ENCODE assay signal across 16 cellular contexts in the genomic region with DNA sequence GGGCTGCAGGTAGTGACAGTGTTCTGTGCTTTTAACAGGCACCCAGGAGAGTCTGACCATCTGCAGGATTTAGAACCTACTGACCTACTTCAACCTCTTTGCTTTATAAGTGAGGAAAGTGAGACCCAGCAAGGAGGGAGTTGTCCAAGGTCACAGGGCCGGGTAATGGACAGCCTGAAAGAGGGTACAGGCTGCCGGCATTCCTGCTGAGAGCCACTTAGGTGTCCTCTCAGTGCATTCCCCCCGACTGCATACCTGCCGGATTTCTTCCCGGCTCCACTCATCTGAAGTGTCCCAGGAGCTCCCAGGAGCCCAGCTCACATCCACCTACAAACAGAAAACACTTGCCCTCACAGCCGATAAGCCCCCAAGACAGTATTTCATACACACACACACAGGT. TPM values are rescaled to one million over a fixed set of nuclear protein-coding genes. Genes with fewer than 3 reads are reported as not detected.
DNase-seq lines count a peak whose midpoint lies in the region; ATAC-seq, FAIRE-seq and TF ChIP-seq lines count a peak whose summit lies in the region.
"Had no signal": no experiment of that assay in that cellular context is flagged by ENCODE, and none has a peak within 500 bp of the region (broad histone marks: within the 10 kb centered on the region; RNA-seq: fewer than 3 reads in every experiment).

No MANE protein-coding gene starts in this region.

- TF ChIP-seq CTCF in K562 (IDR thresholded peaks at IDR 0.05 in 2 of 3, conservative IDR thresholded peaks at IDR 0.05 in 1 of 3; ENCODE audit: insufficient read depth in 2 of 3, low read depth in 1 of 3, low read length in 3 of 3) (no peak), mesothelial cell of epicardium (IDR thresholded peaks at IDR 0.05; ENCODE audit: unreplicated experiment) (no peak), smooth muscle cell (IDR thresholded peaks at IDR 0.05; ENCODE audit: borderline replicate concordance, insufficient read depth, poor library complexity, severe bottlenecking) (no peak), esophagus squamous epithelium (IDR thresholded peaks at IDR 0.05) (no peak)

- H3K36me3 Mint-ChIP-seq in mesothelial cell of epicardium, result no peaks in the 10 kb centered on the region

- TF ChIP-seq EP300 in K562 (IDR thresholded peaks at IDR 0.05; ENCODE audit: low read length), result no peak

- intact Hi-C loops in K562 (cut with micrococcal nuclease), result no loop called here
- intact Hi-C loops in esophagus squamous epithelium (cut with DNase I), result no loop called here

- H3K27me3 ChIP-seq in BLaER1 treated with 17β-estradiol and CSF1 and Interleukin-3, amounts not matched to agents 10 nM and 100 nM, result no peaks in the 10 kb centered on the region
- H3K27me3 ChIP-seq in K562 (ENCODE audit: control insufficient read depth in 2 of 2, insufficient read depth in 2 of 2, low read length in 2 of 2) (peaks cover 0 to 5% of the 10 kb centered on the region in 2 experiments; a peak in 4 of 5 replicates), smooth muscle cell (ENCODE audit: low read depth) (no peaks in the 10 kb centered on the region), esophagus squamous epithelium (no peaks in the 10 kb centered on the region), SJCRH30 (no peaks in the 10 kb centered on the region)

- H3F3A ChIP-seq in smooth muscle cell (ENCODE audit: low read depth), result peaks cover 29% of the 10 kb centered on the region

- H3K9me3 ChIP-seq in BLaER1 treated with 17β-estradiol and CSF1 and Interleukin-3, amounts not matched to agents 10 nM and 100 nM (replicated peaks in 1 of 11), result no peaks in the 10 kb centered on the region; a peak in 1 of 22 replicates
- H3K9me3 ChIP-seq in K562 (replicated peaks; ENCODE audit: control insufficient read depth, insufficient read depth, low read depth, low read length) (no peaks in the 10 kb centered on the region), smooth muscle cell (replicated peaks; ENCODE audit: low read depth) (no peaks in the 10 kb centered on the region), esophagus squamous epithelium (no peaks in the 10 kb centered on the region), SJCRH30 (replicated peaks) (no peaks in the 10 kb centered on the region)

- WGBS in K562 (ENCODE audit: insufficient coverage, low coverage, missing lambda C conversion rate), result 18% methylated on average over 6 of the region's 6 CpGs
- WGBS in smooth muscle cell (ENCODE audit: low lambda C conversion rate), result 79% methylated on average over 6 of the region's 6 CpGs
- WGBS in esophagus squamous epithelium, 2 donors, result 84 to 90% methylated on average over 6 of the region's 6 CpGs

- no peak overlapping the region for H3K4me3 ChIP-seq in BLaER1 treated with 17β-estradiol and CSF1 and Interleukin-3, amounts not matched to agents 10 nM and 100 nM
- no peak overlapping the region for H3K4me3 ChIP-seq in K562
- H3K4me3 ChIP-seq in smooth muscle cell, result no peak overlapping the region
- no peak overlapping the region for H3K4me3 ChIP-seq in esophagus squamous epithelium
- no peak overlapping the region for H3K4me3 ChIP-seq in SJCRH30

- DNase-seq in K562 (ENCODE audit: extremely low read depth in 1 of 4, low spot score in 3 of 4) (no peak), mesothelial cell of epicardium (ENCODE audit: low spot score in 2 of 2, unreplicated experiment in 2 of 2) (no peak), smooth muscle cell (lab: John Stamatoyannopoulos, UW; ENCODE audit: unreplicated experiment) (no peak), esophagus squamous epithelium (lab: John Stamatoyannopoulos, UW) (no peak), NCI-H2107 treated with DMSO at 0.1 percent for 48 hours (lab: John Stamatoyannopoulos, UW; ENCODE audit: unreplicated experiment) (no peak), SJCRH30 (no peak)
- DNase-seq: AML-193; CD4-positive, alpha-beta T cell; DMS79 treated with DMSO at 0.1 percent for 48 hours; GF-D8; NCI-H1092 treated with DMSO at 0.1 percent for 48 hours; NCI-H1694; NCI-H2107 had no signal

- CTCF ChIA-PET in K562 (lab: Yijun Ruan, JAX; ENCODE audit: low intra/inter-chr PET ratio), result no interaction called here

- POLR2A ChIA-PET in K562 (lab: Yijun Ruan, JAX), result no interaction called here

- FAIRE-seq in K562 (lab: Jason Lieb, UNC), result no peak

- H3K79me2 ChIP-seq in K562 (ENCODE audit: control insufficient read depth, insufficient read depth, low read length) (no peaks in the 10 kb centered on the region), smooth muscle cell (ENCODE audit: low read depth) (no peaks in the 10 kb centered on the region)

- peaks cover 32% of the 10 kb centered on the region for H3K4me1 Mint-ChIP-seq in mesothelial cell of epicardium

- no peaks in the 10 kb centered on the region for H3K36me3 ChIP-seq in BLaER1 treated with 17β-estradiol and CSF1 and Interleukin-3, amounts not matched to agents 10 nM and 100 nM
- H3K36me3 ChIP-seq in K562 (ENCODE audit: control insufficient read depth, insufficient read depth, low read length) (no peaks in the 10 kb centered on the region), smooth muscle cell (ENCODE audit: low read depth) (no peaks in the 10 kb centered on the region), esophagus squamous epithelium (no peaks in the 10 kb centered on the region), SJCRH30 (no peaks in the 10 kb centered on the region)

- peak overlapping the region; percentile 69 to 96 (median 82); a peak in 21 of 22 replicates for H3K4me2 ChIP-seq in BLaER1 treated with 17β-estradiol and CSF1 and Interleukin-3, amounts not matched to agents 10 nM and 100 nM
- H3K4me2 ChIP-seq in K562 (ENCODE audit: insufficient read depth, low read length) (no peak overlapping the region), smooth muscle cell (no peak overlapping the region)
- H3K4me2 ChIP-seq: KMS-11 had no signal

- no peak for ATAC-seq in K562

- H3K4me3 Mint-ChIP-seq in mesothelial cell of epicardium, result no peak overlapping the region
- H3K4me3 Mint-ChIP-seq: CD4-positive, alpha-beta T cell had no signal

- H3K27ac Mint-ChIP-seq in mesothelial cell of epicardium, result peak overlapping the region; percentile 3
- H3K27ac Mint-ChIP-seq: CD4-positive, alpha-beta T cell had no signal

- peak overlapping the region in 4 of 11 experiments; percentile 6 to 70 (median 46); a peak in 3 of 22 replicates for H3K27ac ChIP-seq in BLaER1 treated with 17β-estradiol and CSF1 and Interleukin-3, amounts not matched to agents 10 nM and 100 nM
- no peak overlapping the region for H3K27ac ChIP-seq in K562 (ENCODE audit: extremely low read depth, low read depth, low read length)
- H3K27ac ChIP-seq in smooth muscle cell (ENCODE audit: low read depth), result peak overlapping the region; percentile 96
- H3K27ac ChIP-seq in esophagus squamous epithelium, result peak overlapping the region in 1 of 4 donors; percentile 21
- no peak overlapping the region for H3K27ac ChIP-seq in SJCRH30
- H3K27ac ChIP-seq: KMS-11 had no signal

- H3K4me1 ChIP-seq in BLaER1 treated with 17β-estradiol and CSF1 and Interleukin-3, amounts not matched to agents 10 nM and 100 nM, result peaks cover 87 to 100% (median 92%) of the 10 kb centered on the region in 10 experiments
- H3K4me1 ChIP-seq in K562 (replicated peaks in 1 of 2; ENCODE audit: control insufficient read depth in 2 of 2, insufficient read depth in 2 of 2, low read length in 2 of 2) (peaks cover 3 to 16% of the 10 kb centered on the region in 2 experiments; a peak in 4 of 5 replicates), smooth muscle cell (ENCODE audit: low read depth) (peaks cover 24% of the 10 kb centered on the region), esophagus squamous epithelium (peaks cover 13 to 56% (median 34%) of the 10 kb centered on the region in 3 donors), SJCRH30 (peaks cover 48% of the 10 kb centered on the region)

- H3K9ac ChIP-seq in BLaER1 treated with 17β-estradiol and CSF1 and Interleukin-3, amounts not matched to agents 10 nM and 100 nM, result no peak overlapping the region
- H3K9ac ChIP-seq in K562 (ENCODE audit: insufficient read depth in 1 of 2, low read depth in 2 of 2, low read length in 2 of 2) (no peak overlapping the region), smooth muscle cell (ENCODE audit: low read depth) (no peak overlapping the region)
- H3K9ac ChIP-seq: KMS-11 had no signal

- no TSS peak for BruUV-seq in K562 (replicated peaks; lab: Mats Ljungman, UMichigan)

- H3K9me3 Mint-ChIP-seq in mesothelial cell of epicardium, result no peaks in the 10 kb centered on the region

- H4K20me1 ChIP-seq in BLaER1 treated with 17β-estradiol and CSF1 and Interleukin-3, amounts not matched to agents 10 nM and 100 nM, result no peaks in the 10 kb centered on the region
- H4K20me1 ChIP-seq in K562 (replicated peaks; ENCODE audit: control insufficient read depth, insufficient read depth, low read length) (no peaks in the 10 kb centered on the region), smooth muscle cell (ENCODE audit: low read depth) (no peaks in the 10 kb centered on the region)

- no peaks in the 10 kb centered on the region for H3K9me1 ChIP-seq in K562 (ENCODE audit: control insufficient read depth, insufficient read depth, low read length)

- no peak overlapping the region for H2AFZ ChIP-seq in K562 (ENCODE audit: low read depth, low read length)
- H2AFZ ChIP-seq in smooth muscle cell (ENCODE audit: low read depth), result no peak overlapping the region

- in situ Hi-C loops in K562 (cut with MboI), result no loop called here

- no peak for TF ChIP-seq RAD21 in K562 (CRISPR knock-in tag; conservative IDR thresholded peaks at IDR 0.05 in 1 of 2, IDR thresholded peaks at IDR 0.05 in 1 of 2)

- TF ChIP-seq POLR2A in K562 (conservative IDR thresholded peaks at IDR 0.05) (no peak), esophagus squamous epithelium (IDR thresholded peaks at IDR 0.05) (no peak)

- no peaks in the 10 kb centered on the region for H3K27me3 Mint-ChIP-seq in mesothelial cell of epicardium (ENCODE audit: low read depth)

RNA-seq across cellular contexts. Expression of a gene that starts 13.9 kb away (rescaled TPM):
- not detected in 2 replicates for total RNA-seq in K562 (2011; cell fraction: chromatin; rRNA removed; ENCODE audit: low replicate concordance)
- total RNA-seq in K562 (2011; cell fraction: nucleolus; rRNA removed), result not detected in 2 replicates
- total RNA-seq in K562 (2011; cell fraction: nucleoplasm; rRNA removed), result not detected in 2 replicates
- total RNA-seq in K562 (2014; rRNA removed) (0.27 TPM in 1 of 2 replicates, not detected in the other), K562 (2014; rRNA removed; fragmentation: Illumina TruSeq; extraction: Trizol) (not detected in 2 replicates), K562 (2015; rRNA removed; fragmentation: Illumina TruSeq; extraction: Trizol) (not detected in 2 replicates), K562 (2021) (0.11 and 0.42 TPM in 2 replicates), mesothelial cell of epicardium (84.0 to 92.8 TPM (median 87.5 TPM) in 3 replicates), smooth muscle cell (87.8 and 130 TPM in 2 replicates), esophagus squamous epithelium (10 to 100 TPM; 60.9 to 87.9 (median 75.1) TPM)
- polyA plus RNA-seq in K562 (2011; rRNA removed) (not detected in 2 replicates), K562 (2014; fragmentation: Illumina TruSeq; extraction: Trizol) (not detected in 2 replicates), K562 (2014; fragmentation: Nextera tagmentation; extraction: Ambion mirVana) (not detected), K562 (2014; rRNA removed) (not detected in 2 replicates), smooth muscle cell (340 and 343 TPM in 2 replicates)
- 0.13 TPM in 1 of 2 replicates, not detected in the other for polyA plus RNA-seq in K562 (2011; cell fraction: cytosol; rRNA removed)
- 0.04 TPM in 1 of 2 replicates, not detected in the other for polyA plus RNA-seq in K562 (2011; cell fraction: nucleus; rRNA removed)
- polyA plus RNA-seq in K562 (2012), result not detected in 2 replicates
- polyA minus RNA-seq in K562 (2011; rRNA and poly(A)+ RNA removed), result not detected in 2 replicates
- polyA minus RNA-seq in K562 (2011; cell fraction: cytosol; rRNA and poly(A)+ RNA removed), result not detected in 2 replicates
- polyA minus RNA-seq in K562 (2011; cell fraction: nucleus; rRNA and poly(A)+ RNA removed), result not detected in 2 replicates
- 30.8 and 33.9 TPM in 2 replicates for total RNA-seq in SJCRH30 (2014; rRNA removed; shearing (Covaris generic))

RNA-seq across cellular contexts. Expression of a gene that starts 33.6 kb away (rescaled TPM):
- total RNA-seq in K562 (2011; cell fraction: chromatin; rRNA removed; ENCODE audit: low replicate concordance), result not detected in 2 replicates
- total RNA-seq in K562 (2011; cell fraction: nucleolus; rRNA removed), result not detected in 2 replicates
- not detected in 2 replicates for total RNA-seq in K562 (2011; cell fraction: nucleoplasm; rRNA removed)
- total RNA-seq in K562 (2014; rRNA removed), result not detected in 2 replicates
- not detected in 2 replicates for total RNA-seq in K562 (2014; rRNA removed; fragmentation: Illumina TruSeq; extraction: Trizol)
- not detected in 2 replicates for total RNA-seq in K562 (2015; rRNA removed; fragmentation: Illumina TruSeq; extraction: Trizol)
- total RNA-seq in K562 (2021), result not detected in 2 replicates
- not detected in 2 replicates for polyA plus RNA-seq in K562 (2011; rRNA removed)
- not detected in 2 replicates for polyA plus RNA-seq in K562 (2011; cell fraction: cytosol; rRNA removed)
- not detected in 2 replicates for polyA plus RNA-seq in K562 (2011; cell fraction: nucleus; rRNA removed)
- polyA plus RNA-seq in K562 (2012), result not detected in 2 replicates
- polyA plus RNA-seq in K562 (2014; fragmentation: Illumina TruSeq; extraction: Trizol), result not detected in 2 replicates
- polyA plus RNA-seq in K562 (2014; fragmentation: Nextera tagmentation; extraction: Ambion mirVana), result not detected
- not detected in 2 replicates for polyA plus RNA-seq in K562 (2014; rRNA removed)
- polyA minus RNA-seq in K562 (2011; rRNA and poly(A)+ RNA removed), result not detected in 2 replicates
- not detected in 2 replicates for polyA minus RNA-seq in K562 (2011; cell fraction: cytosol; rRNA and poly(A)+ RNA removed)
- polyA minus RNA-seq in K562 (2011; cell fraction: nucleus; rRNA and poly(A)+ RNA removed), result not detected in 2 replicates
- 6.7 to 8.4 TPM (median 7.6 TPM) in 3 replicates for total RNA-seq in mesothelial cell of epicardium
- 1.7 and 1.9 TPM in 2 replicates for total RNA-seq in smooth muscle cell
- 8.0 and 13.8 TPM in 2 replicates for polyA plus RNA-seq in smooth muscle cell
- total RNA-seq in esophagus squamous epithelium, result not detected
- 230 and 281 TPM in 2 replicates for total RNA-seq in SJCRH30 (2014; rRNA removed; shearing (Covaris generic))
- total RNA-seq: CD4-positive, alpha-beta T cell; MCF 10A had no signal

RNA-seq across cellular contexts. Expression of a gene that starts 51.8 kb away (rescaled TPM):
- total RNA-seq in K562 (2011; cell fraction: chromatin; rRNA removed; ENCODE audit: low replicate concordance), result 6.5 and 10.3 TPM in 2 replicates
- total RNA-seq in K562 (2011; cell fraction: nucleolus; rRNA removed), result 7.0 and 7.5 TPM in 2 replicates
- total RNA-seq in K562 (2011; cell fraction: nucleoplasm; rRNA removed), result 7.3 and 8.9 TPM in 2 replicates
- 23.7 and 30.8 TPM in 2 replicates for total RNA-seq in K562 (2014; rRNA removed)
- 19.6 and 22.6 TPM in 2 replicates for total RNA-seq in K562 (2014; rRNA removed; fragmentation: Illumina TruSeq; extraction: Trizol)
- 28.3 and 30.3 TPM in 2 replicates for total RNA-seq in K562 (2015; rRNA removed; fragmentation: Illumina TruSeq; extraction: Trizol)
- total RNA-seq in K562 (2021), result 25.7 and 28.2 TPM in 2 replicates
- polyA plus RNA-seq in K562 (2011; rRNA removed), result 21.3 and 23.7 TPM in 2 replicates
- 29.2 and 43.4 TPM in 2 replicates for polyA plus RNA-seq in K562 (2011; cell fraction: cytosol; rRNA removed)
- polyA plus RNA-seq in K562 (2011; cell fraction: nucleus; rRNA removed), result 14.3 and 20.0 TPM in 2 replicates
- 39.0 and 47.5 TPM in 2 replicates for polyA plus RNA-seq in K562 (2012)
- polyA plus RNA-seq in K562 (2014; fragmentation: Illumina TruSeq; extraction: Trizol), result 34.6 and 39.4 TPM in 2 replicates
- 10 to 100 TPM in 1 of 2 experiments, 1 to 10 TPM in 1; 6.8 to 11.0 TPM for polyA plus RNA-seq in K562 (2014; fragmentation: Nextera tagmentation; extraction: Ambion mirVana)
- 24.9 and 32.1 TPM in 2 replicates for polyA plus RNA-seq in K562 (2014; rRNA removed)
- polyA minus RNA-seq in K562 (2011; rRNA and poly(A)+ RNA removed), result 14.3 and 19.7 TPM in 2 replicates
- 12.0 and 16.7 TPM in 2 replicates for polyA minus RNA-seq in K562 (2011; cell fraction: cytosol; rRNA and poly(A)+ RNA removed)
- 7.7 and 8.8 TPM in 2 replicates for polyA minus RNA-seq in K562 (2011; cell fraction: nucleus; rRNA and poly(A)+ RNA removed)
- total RNA-seq in mesothelial cell of epicardium, result 10.4 to 11.4 TPM (median 10.7 TPM) in 3 replicates
- total RNA-seq in smooth muscle cell, result 317 and 345 TPM in 2 replicates
- 202 and 215 TPM in 2 replicates for polyA plus RNA-seq in smooth muscle cell
- total RNA-seq in esophagus squamous epithelium, result 1,000 to 10,000 TPM in 1 of 4 donors, 100 to 1,000 TPM in 3; 243 to 1,044 (median 363) TPM
- total RNA-seq in SJCRH30 (2014; rRNA removed; shearing (Covaris generic)), result 80.6 and 84.6 TPM in 2 replicates

RNA-seq across cellular contexts. Expression of a gene that starts 56.0 kb away (rescaled TPM):
- not detected in 2 replicates for total RNA-seq in K562 (2011; cell fraction: chromatin; rRNA removed; ENCODE audit: low replicate concordance)
- not detected in 2 replicates for total RNA-seq in K562 (2011; cell fraction: nucleolus; rRNA removed)
- total RNA-seq in K562 (2011; cell fraction: nucleoplasm; rRNA removed), result not detected in 2 replicates
- total RNA-seq in K562 (2014; rRNA removed), result not detected in 2 replicates
- total RNA-seq in K562 (2014; rRNA removed; fragmentation: Illumina TruSeq; extraction: Trizol), result not detected in 2 replicates
- not detected in 2 replicates for total RNA-seq in K562 (2015; rRNA removed; fragmentation: Illumina TruSeq; extraction: Trizol)
- 0.25 and 0.31 TPM in 2 replicates for total RNA-seq in K562 (2021)
- not detected in 2 replicates for polyA plus RNA-seq in K562 (2011; rRNA removed)
- not detected in 2 replicates for polyA plus RNA-seq in K562 (2011; cell fraction: cytosol; rRNA removed)
- polyA plus RNA-seq in K562 (2011; cell fraction: nucleus; rRNA removed), result not detected in 2 replicates
- polyA plus RNA-seq in K562 (2012), result not detected in 2 replicates
- not detected in 2 replicates for polyA plus RNA-seq in K562 (2014; fragmentation: Illumina TruSeq; extraction: Trizol)
- polyA plus RNA-seq in K562 (2014; fragmentation: Nextera tagmentation; extraction: Ambion mirVana), result not detected
- polyA plus RNA-seq in K562 (2014; rRNA removed), result not detected in 2 replicates
- not detected in 2 replicates for polyA minus RNA-seq in K562 (2011; rRNA and poly(A)+ RNA removed)
- not detected in 2 replicates for polyA minus RNA-seq in K562 (2011; cell fraction: cytosol; rRNA and poly(A)+ RNA removed)
- not detected in 2 replicates for polyA minus RNA-seq in K562 (2011; cell fraction: nucleus; rRNA and poly(A)+ RNA removed)
- 17.6 to 23.0 TPM (median 20.7 TPM) in 3 replicates for total RNA-seq in mesothelial cell of epicardium
- total RNA-seq in smooth muscle cell, result 8.8 and 17.6 TPM in 2 replicates
- 6.9 and 15.1 TPM in 2 replicates for polyA plus RNA-seq in smooth muscle cell
- total RNA-seq in esophagus squamous epithelium, result 100 to 1,000 TPM; 242 to 377 (median 320) TPM
- total RNA-seq in SJCRH30 (2014; rRNA removed; shearing (Covaris generic)), result 1.1 and 2.9 TPM in 2 replicates
- total RNA-seq: CD4-positive, alpha-beta T cell had no signal

Comparison
In these comparisons a context has a peak if more than half of its experiments do, and no peak if none do; other contexts are left out.
1. H3K4me2 ChIP-seq: peak in BLaER1 treated with 17β-estradiol and CSF1 and Interleukin-3, amounts not matched to agents 10 nM and 100 nM (11 of 11); none in K562 (single experiment) and smooth muscle cell (single experiment).
2. RNA of a gene that starts 13.9 kb away (total RNA-seq): 87.8 to 130 TPM in smooth muscle cell, 84.0 to 92.8 TPM in mesothelial cell of epicardium, 60.9 to 87.9 TPM in esophagus squamous epithelium and 30.8 to 33.9 TPM in SJCRH30; 0.11 to 0.42 TPM in K562; every median in the first group is over 10 times any median in the second.
3. RNA of a gene that starts 33.6 kb away (total RNA-seq): 230 to 281 TPM in SJCRH30; 6.7 to 8.4 TPM in mesothelial cell of epicardium, 1.7 to 1.9 TPM in smooth muscle cell, not detected in K562 and not detected in esophagus squamous epithelium; every median in the first group is over 10 times any median in the second.